In the genomic region with DNA sequence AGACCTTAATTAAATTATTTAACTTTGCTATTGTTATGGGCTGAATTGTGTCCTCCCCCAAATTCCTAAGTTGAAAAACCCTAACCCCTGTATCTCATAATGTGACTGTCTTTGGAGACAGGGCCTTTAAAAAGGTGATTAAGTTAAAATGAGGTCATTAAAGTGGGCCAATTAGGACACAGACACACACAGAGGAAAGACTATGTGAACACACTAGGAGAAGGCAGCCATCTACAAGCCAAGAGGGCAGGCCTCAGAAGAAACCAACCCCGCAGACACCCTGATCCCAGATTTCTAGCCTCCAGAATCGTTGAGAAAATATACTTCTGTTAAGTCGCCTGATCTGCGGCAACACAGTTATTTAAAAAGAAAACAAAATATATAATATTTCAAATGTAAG, we compare ENCODE assay signal across 15 cellular contexts. TPM values are rescaled to one million over a fixed set of nuclear protein-coding genes. Genes with fewer than 3 reads are reported as not detected.
DNase-seq lines count a peak whose midpoint lies in the region; ATAC-seq and TF ChIP-seq lines count a peak whose summit lies in the region.
"Had no signal": no experiment of that assay in that cellular context is flagged by ENCODE, and none has a peak within 500 bp of the region (broad histone marks: within the 10 kb centered on the region; RNA-seq: fewer than 3 reads in every experiment).

No MANE protein-coding gene starts in this region.

- H3K9ac ChIP-seq in Karpas-422 (ENCODE audit: low read length) (no peak overlapping the region), adipocyte (ENCODE audit: low read length) (no peak overlapping the region)

- H3K4me1 ChIP-seq in Karpas-422 (ENCODE audit: low read length) (peaks cover 88% of the 10 kb centered on the region), adipocyte (ENCODE audit: control insufficient read depth, insufficient read depth, low read length) (peaks cover 53% of the 10 kb centered on the region), spleen (peaks cover 11 to 88% (median 65%) of the 10 kb centered on the region in 6 donors), thyroid gland (no peaks in the 10 kb centered on the region)

- H3K79me2 ChIP-seq in Karpas-422 (ENCODE audit: low read length), result peaks cover 97% of the 10 kb centered on the region

- peaks cover 55% of the 10 kb centered on the region for H3K4me1 Mint-ChIP-seq in activated CD4-positive, alpha-beta T cell treated with anti-CD3 and anti-CD28 coated beads for 36 hours

- peak; percentile 47 for ATAC-seq in activated CD4-positive, alpha-beta T cell treated with anti-CD3 and anti-CD28 coated beads for 36 hours
- no peak for ATAC-seq in HG03280 (IDR thresholded peaks at IDR 0.05; ENCODE audit: unreplicated experiment)
- ATAC-seq: A549, gastrocnemius medialis had no signal

- TF ChIP-seq CTCF in spleen (IDR thresholded peaks at IDR 0.05 in 8 of 11, conservative IDR thresholded peaks at IDR 0.05 in 3 of 11) (no peak), thyroid gland (IDR thresholded peaks at IDR 0.05) (no peak)

- no peaks in the 10 kb centered on the region for H3K9me2 ChIP-seq in Karpas-422 (replicated peaks; ENCODE audit: insufficient read depth, low read length)

- H3K27me3 Mint-ChIP-seq in activated CD4-positive, alpha-beta T cell treated with anti-CD3 and anti-CD28 coated beads for 36 hours, result no peaks in the 10 kb centered on the region

- POLR2A ChIA-PET in activated CD4-positive, alpha-beta T cell treated with anti-CD3 and anti-CD28 coated beads for 36 hours (lab: Charles Lee), result interaction anchor here (0.8 kb wide), 2 partner anchors 75 to 114 kb away, joined by 4 to 6 read pairs; no protein-coding TSS in a partner anchor

- H3K4me2 ChIP-seq in Karpas-422 (ENCODE audit: low read depth, low read length, poor library complexity, severe bottlenecking), result peak overlapping the region; percentile 76
- H3K4me2 ChIP-seq: A549 had no signal

- no peaks in the 10 kb centered on the region for H3K27me3 ChIP-seq in Karpas-422 (ENCODE audit: low read length)
- H3K27me3 ChIP-seq in adipocyte (replicated peaks; ENCODE audit: control insufficient read depth, insufficient read depth, low read length), result no peaks in the 10 kb centered on the region
- H3K27me3 ChIP-seq in spleen (replicated peaks in 1 of 7), result no peaks in the 10 kb centered on the region
- H3K27me3 ChIP-seq in thyroid gland, result no peaks in the 10 kb centered on the region
- H3K27me3 ChIP-seq: gastrocnemius medialis had no signal

- H3K4me3 ChIP-seq in Karpas-422 (ENCODE audit: low read length), result no peak overlapping the region
- peak overlapping the region; percentile 53 for H3K4me3 ChIP-seq in adipocyte (ENCODE audit: low read length)
- peak overlapping the region in 6 of 8 donors; percentile 12 to 93 (median 83) for H3K4me3 ChIP-seq in spleen
- no peak overlapping the region for H3K4me3 ChIP-seq in thyroid gland (replicated peaks in 1 of 3)
- H3K4me3 ChIP-seq: A549, gastrocnemius medialis had no signal

- 50 to 67% (median 57%) methylated on average over 4 of the region's 4 CpGs for WGBS in spleen, 5 donors
- WGBS in thyroid gland, 2 donors, result 79 to 82% methylated on average over 4 of the region's 4 CpGs

- no peak overlapping the region for H2AFZ ChIP-seq in Karpas-422 (ENCODE audit: low read length)

- intact Hi-C loops in activated CD4-positive, alpha-beta T cell treated with anti-CD3 and anti-CD28 coated beads for 36 hours (cut with DNase I, micrococcal nuclease), result loop anchor here (2.0 to 10.0 kb wide), 6 partner anchors 14 to 1270 kb away; a partner anchor contains a TSS
- intact Hi-C loops in spleen (cut with DNase I; ENCODE audit: low total_unique reads) (loop anchor here (10.0 kb wide), 1 partner anchor 110 kb away; no protein-coding TSS in a partner anchor), thyroid gland (cut with DNase I) (no loop called here)

- peak overlapping the region; percentile 93 for H3K27ac Mint-ChIP-seq in activated CD4-positive, alpha-beta T cell treated with anti-CD3 and anti-CD28 coated beads for 36 hours
- H3K27ac Mint-ChIP-seq: endodermal cell had no signal

- TF ChIP-seq POLR2A in spleen (IDR thresholded peaks at IDR 0.05) (no peak), thyroid gland (IDR thresholded peaks at IDR 0.05) (no peak)

- H3K4me3 Mint-ChIP-seq in activated CD4-positive, alpha-beta T cell treated with anti-CD3 and anti-CD28 coated beads for 36 hours, result peak overlapping the region; percentile 92
- H3K4me3 Mint-ChIP-seq: endodermal cell had no signal

- peaks cover 62% of the 10 kb centered on the region for H4K20me1 ChIP-seq in Karpas-422 (ENCODE audit: insufficient read depth, low read depth, low read length)

- DNase-seq in activated CD4-positive, alpha-beta T cell treated with anti-CD3 and anti-CD28 coated beads for 36 hours, result no peak
- no peak for DNase-seq in activated CD4-positive, alpha-beta T cell treated with anti-CD3 and anti-CD28 coated beads for 48 hours
- DNase-seq in Karpas-422 (no peak), adipocyte (ENCODE audit: low read depth) (no peak), spleen (no peak), NCI-H146 (lab: John Stamatoyannopoulos, UW) (no peak), thyroid gland (no peak)
- DNase-seq: DMS153, endodermal cell, gastrocnemius medialis, HCEC 1CT, NCI-H1417, NCI-H524 had no signal

- H3K9me3 ChIP-seq in Karpas-422 (ENCODE audit: low read length) (no peaks in the 10 kb centered on the region), adipocyte (ENCODE audit: control insufficient read depth, low read length) (no peaks in the 10 kb centered on the region), spleen (no peaks in the 10 kb centered on the region), thyroid gland (no peaks in the 10 kb centered on the region)
- H3K9me3 ChIP-seq: A549, gastrocnemius medialis had no signal

- H3K27ac ChIP-seq in Karpas-422 (ENCODE audit: low read length) (peak overlapping the region; percentile 88), spleen (peak overlapping the region; percentile 31 to 100 (median 99)), thyroid gland (peak overlapping the region in 1 of 3 donors; percentile 18)
- H3K27ac ChIP-seq: A549, gastrocnemius medialis had no signal

- no peaks in the 10 kb centered on the region for H3K9me3 Mint-ChIP-seq in activated CD4-positive, alpha-beta T cell treated with anti-CD3 and anti-CD28 coated beads for 36 hours (ENCODE audit: low read depth)
- H3K9me3 Mint-ChIP-seq: endodermal cell had no signal

- H3K36me3 Mint-ChIP-seq in activated CD4-positive, alpha-beta T cell treated with anti-CD3 and anti-CD28 coated beads for 36 hours (ENCODE audit: low read depth), result peaks cover 82% of the 10 kb centered on the region

- H3K36me3 ChIP-seq in Karpas-422 (ENCODE audit: insufficient read depth, low read length), result peaks cover 89% of the 10 kb centered on the region
- peaks cover 33% of the 10 kb centered on the region for H3K36me3 ChIP-seq in adipocyte (ENCODE audit: control insufficient read depth, insufficient read depth, low read length, severe bottlenecking)
- H3K36me3 ChIP-seq in spleen, result peaks cover 0 to 46% (median 6%) of the 10 kb centered on the region in 6 donors
- peaks cover 0 to 4% of the 10 kb centered on the region in 2 donors for H3K36me3 ChIP-seq in thyroid gland
- H3K36me3 ChIP-seq: gastrocnemius medialis had no signal

- CTCF ChIA-PET in activated CD4-positive, alpha-beta T cell treated with anti-CD3 and anti-CD28 coated beads for 36 hours (lab: Charles Lee), result interaction anchor here (0.7 to 1.6 kb wide), 6 partner anchors 19 to 172 kb away, joined by 3 to 4 read pairs (median 4); no protein-coding TSS in a partner anchor

RNA-seq across cellular contexts. Expression of a gene that starts 6.4 kb away (rescaled TPM):
- 100 to 1,000 TPM; 159 to 178 TPM for total RNA-seq in activated CD4-positive, alpha-beta T cell treated with anti-CD3 and anti-CD28 coated beads for 36 hours
- 224 and 353 TPM in 2 replicates for total RNA-seq in Karpas-422 (2014; rRNA removed; shearing (Covaris generic); ENCODE audit: low replicate concordance)
- total RNA-seq in spleen (100 to 1,000 TPM; 171 to 248 (median 196) TPM), thyroid gland (10 to 100 TPM; 19.4 to 86.9 (median 33.9) TPM)
- polyA plus RNA-seq in spleen, result 10 to 100 TPM; 48.7 to 56.3 (median 51.9) TPM

Comparison
In these comparisons a context has a peak if more than half of its experiments do, and no peak if none do; other contexts are left out.
1. H3K4me3 ChIP-seq: peak in adipocyte (single experiment) and spleen (6 of 8); none in Karpas-422 (single experiment) and thyroid gland (0 of 3).